ENCODE assay signal across 17 cellular contexts in the genomic region with DNA sequence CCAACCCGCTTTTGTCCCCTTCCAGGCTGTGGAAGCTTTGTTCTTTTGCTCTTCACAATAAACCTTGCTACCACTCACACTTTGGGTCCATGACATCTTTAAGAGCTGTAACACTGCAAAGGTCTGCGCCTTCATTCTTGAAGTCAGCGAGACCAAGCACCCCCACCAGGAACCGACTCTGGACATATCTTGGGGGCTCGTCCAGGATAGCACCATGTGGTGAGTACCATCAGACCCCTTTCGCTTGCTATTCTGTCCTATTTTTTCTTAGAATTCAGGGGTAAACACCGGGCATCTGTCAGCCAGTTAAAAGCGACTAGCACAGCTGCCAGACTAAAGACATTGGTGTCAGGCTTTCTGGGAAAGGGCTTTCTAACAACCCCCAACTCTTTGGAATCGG.
DNase-seq lines count a peak whose midpoint lies in the region; TF ChIP-seq lines count a peak whose summit lies in the region.
"Had no signal": no experiment of that assay in that cellular context is flagged by ENCODE, and none has a peak within 500 bp of the region (broad histone marks: within the 10 kb centered on the region; RNA-seq: fewer than 3 reads in every experiment).

No MANE protein-coding gene starts in this region.

- H3K36me3 Mint-ChIP-seq in activated CD4-positive, alpha-beta T cell treated with anti-CD3 and anti-CD28 coated beads, Interleukin-2, amount 10 ng/mL, durations not matched to agents 24 days and 14 days (ENCODE audit: low read depth) = no peaks in the 10 kb centered on the region

- H3K4me3 Mint-ChIP-seq in activated CD4-positive, alpha-beta T cell treated with anti-CD3 and anti-CD28 coated beads, Interleukin-2, amount 10 ng/mL, durations not matched to agents 24 days and 14 days = no peak overlapping the region
- H3K4me3 Mint-ChIP-seq: activated naive CD8-positive, alpha-beta T cell; activated T-cell treated with anti-CD3 and anti-CD28 coated beads, Interleukin-2, amount 50 U/mL, for 24 hours; effector memory CD8-positive, alpha-beta T cell had no signal

- H2BK15ac ChIP-seq in mesenchymal stem cell (ENCODE audit: low read depth, poor library complexity, severe bottlenecking) = no peak overlapping the region

- H3K4me2 ChIP-seq in mesenchymal stem cell (ENCODE audit: low read length, poor library complexity, severe bottlenecking) = no peak overlapping the region

- no peak overlapping the region for H3K4me3 ChIP-seq in mesenchymal stem cell (ENCODE audit: insufficient read depth in 1 of 2, low read depth in 1 of 2, low read length in 2 of 2)
- no peak overlapping the region for H3K4me3 ChIP-seq in colonic mucosa
- H3K4me3 ChIP-seq: right lobe of liver had no signal

- peak; percentile 4 to 15 for DNase-seq in activated CD4-positive, alpha-beta T cell treated with anti-CD3 and anti-CD28 coated beads, Interleukin-2, amount 50 U/mL, for 48 hours
- DNase-seq in activated CD4-positive, alpha-beta T cell treated with anti-CD3 and anti-CD28 coated beads, Interleukin-2, amount 10 ng/mL, durations not matched to agents 24 days and 14 days = no peak
- DNase-seq in HK-2 (ENCODE audit: unreplicated experiment) (peak; percentile 10), astrocyte of the hippocampus (ENCODE audit: low read depth, low spot score) (peak; percentile 30), mesenchymal stem cell (peak; percentile 24), colonic mucosa (no peak), dedifferentiated amniotic fluid mesenchymal stem cell (ENCODE audit: extremely low spot score) (no peak)
- DNase-seq: activated T-cell treated with anti-CD3 and anti-CD28 coated beads, Interleukin-2, amount 50 U/mL, for 24 hours; effector memory CD8-positive, alpha-beta T cell; NCI-H1694 treated with DMSO at 0.1 percent for 48 hours; NCI-H510A treated with DMSO at 0.1 percent for 48 hours; occipital lobe; PC-3; right lobe of liver; substantia nigra had no signal

- no peak overlapping the region for H2BK12ac ChIP-seq in mesenchymal stem cell (ENCODE audit: low read length in 2 of 2)

- H3K27ac Mint-ChIP-seq in activated CD4-positive, alpha-beta T cell treated with anti-CD3 and anti-CD28 coated beads, Interleukin-2, amount 10 ng/mL, durations not matched to agents 24 days and 14 days = no peak overlapping the region
- H3K27ac Mint-ChIP-seq: activated naive CD8-positive, alpha-beta T cell; activated T-cell treated with anti-CD3 and anti-CD28 coated beads, Interleukin-2, amount 50 U/mL, for 24 hours; effector memory CD8-positive, alpha-beta T cell had no signal

- H3K14ac ChIP-seq in mesenchymal stem cell (ENCODE audit: low read length in 2 of 2) = no peak overlapping the region

- H2AFZ ChIP-seq in mesenchymal stem cell (ENCODE audit: low read depth, low read length) = no peak overlapping the region

- no peak overlapping the region for H3K27ac ChIP-seq in mesenchymal stem cell (ENCODE audit: low read length, poor library complexity, severe bottlenecking)
- no peak overlapping the region for H3K27ac ChIP-seq in colonic mucosa
- H3K27ac ChIP-seq: right lobe of liver had no signal

- no peak overlapping the region for H3K4ac ChIP-seq in mesenchymal stem cell (ENCODE audit: low read depth in 1 of 2, low read length in 2 of 2)

- no peak overlapping the region for H3K9ac ChIP-seq in mesenchymal stem cell (ENCODE audit: low read length)
- H3K9ac ChIP-seq in colonic mucosa (ENCODE audit: low read depth in 2 of 2, low read length in 2 of 2) = no peak overlapping the region

- H4K91ac ChIP-seq in mesenchymal stem cell (ENCODE audit: low read length) = no peak overlapping the region

- no peak overlapping the region for H3K18ac ChIP-seq in mesenchymal stem cell (ENCODE audit: low read depth in 1 of 2, low read length in 2 of 2)

- no peak overlapping the region for H2BK5ac ChIP-seq in mesenchymal stem cell (ENCODE audit: low read depth, low read length, poor library complexity, severe bottlenecking)

- no peaks in the 10 kb centered on the region for H3K27me3 ChIP-seq in mesenchymal stem cell (ENCODE audit: control insufficient read depth in 1 of 2, insufficient read depth in 1 of 2, low read length in 2 of 2)
- no peaks in the 10 kb centered on the region for H3K27me3 ChIP-seq in colonic mucosa
- H3K27me3 ChIP-seq: right lobe of liver had no signal

- H3K4me1 ChIP-seq in mesenchymal stem cell (ENCODE audit: control insufficient read depth, insufficient read depth, low read depth, low read length) (no peaks in the 10 kb centered on the region), colonic mucosa (no peaks in the 10 kb centered on the region)
- H3K4me1 ChIP-seq: Caco-2, right lobe of liver had no signal

- peaks cover 20% of the 10 kb centered on the region for H3K9me3 Mint-ChIP-seq in activated CD4-positive, alpha-beta T cell treated with anti-CD3 and anti-CD28 coated beads, Interleukin-2, amount 10 ng/mL, durations not matched to agents 24 days and 14 days

- intact Hi-C loops in activated CD4-positive, alpha-beta T cell treated with anti-CD3 and anti-CD28 coated beads, Interleukin-2, amount 10 ng/mL, durations not matched to agents 24 days and 14 days (cut with micrococcal nuclease) = no loop called here
- intact Hi-C loops in colonic mucosa (cut with DNase I) = no loop called here

- no peak overlapping the region for H2AK5ac ChIP-seq in mesenchymal stem cell (ENCODE audit: low read length, severe bottlenecking)

- no peak overlapping the region for H3K23ac ChIP-seq in mesenchymal stem cell (ENCODE audit: low read length in 2 of 2)

- H4K8ac ChIP-seq in mesenchymal stem cell (ENCODE audit: low read length) = no peak overlapping the region

- WGBS in mesenchymal stem cell = 87% methylated on average over 9 of the region's 9 CpGs

- H3K79me1 ChIP-seq in mesenchymal stem cell (replicated peaks; ENCODE audit: low read length, poor library complexity, severe bottlenecking) = no peaks in the 10 kb centered on the region

- H3K9me3 ChIP-seq in mesenchymal stem cell (ENCODE audit: control insufficient read depth, low read length) = no peaks in the 10 kb centered on the region
- H3K9me3 ChIP-seq in colonic mucosa = no peaks in the 10 kb centered on the region
- H3K9me3 ChIP-seq: Caco-2, right lobe of liver had no signal

- H3K27me3 Mint-ChIP-seq in activated CD4-positive, alpha-beta T cell treated with anti-CD3 and anti-CD28 coated beads, Interleukin-2, amount 10 ng/mL, durations not matched to agents 24 days and 14 days = no peaks in the 10 kb centered on the region
- H3K27me3 Mint-ChIP-seq: activated naive CD8-positive, alpha-beta T cell; activated T-cell treated with anti-CD3 and anti-CD28 coated beads, Interleukin-2, amount 50 U/mL, for 24 hours; effector memory CD8-positive, alpha-beta T cell had no signal

- TF ChIP-seq CTCF in colonic mucosa (IDR thresholded peaks at IDR 0.05) = no peak

- H3K4me1 Mint-ChIP-seq in activated CD4-positive, alpha-beta T cell treated with anti-CD3 and anti-CD28 coated beads, Interleukin-2, amount 10 ng/mL, durations not matched to agents 24 days and 14 days = no peaks in the 10 kb centered on the region

- H3K36me3 ChIP-seq in mesenchymal stem cell (ENCODE audit: control insufficient read depth in 1 of 2, insufficient read depth in 2 of 2, low read depth in 1 of 2, low read length in 2 of 2) = no peaks in the 10 kb centered on the region
- H3K36me3 ChIP-seq in colonic mucosa = no peaks in the 10 kb centered on the region
- H3K36me3 ChIP-seq: right lobe of liver had no signal

- H2BK120ac ChIP-seq in mesenchymal stem cell (ENCODE audit: low read depth, low read length) = no peak overlapping the region

Comparison
In these comparisons a context has a peak if more than half of its experiments do, and no peak if none do; other contexts are left out.
1. DNase-seq: peak in activated CD4-positive, alpha-beta T cell treated with anti-CD3 and anti-CD28 coated beads, Interleukin-2, amount 50 U/mL, for 48 hours (2 of 2), HK-2 (single experiment), astrocyte of the hippocampus (single experiment) and mesenchymal stem cell (single experiment); none in activated CD4-positive, alpha-beta T cell treated with anti-CD3 and anti-CD28 coated beads, Interleukin-2, amount 10 ng/mL, durations not matched to agents 24 days and 14 days (single experiment), colonic mucosa (single experiment) and dedifferentiated amniotic fluid mesenchymal stem cell (single experiment).